24 cellular contexts compared by ENCODE assay signal in genomic region chr18:35459997-35460396, GRCh38. TPM values are rescaled to one million over a fixed set of nuclear protein-coding genes. Genes with fewer than 3 reads are reported as not detected.
A peak's percentile ranks its signal among the peaks of the same experiment; 100 is the strongest.
DNase-seq lines count a peak whose midpoint lies in the region; ATAC-seq and TF ChIP-seq lines count a peak whose summit lies in the region.
"Had no signal": no experiment of that assay in that cellular context is flagged by ENCODE, and none has a peak within 500 bp of the region (broad histone marks: within the 10 kb centered on the region; RNA-seq: fewer than 3 reads in every experiment).

No MANE protein-coding gene starts in this region.

- H3K9me3 Mint-ChIP-seq in osteocyte (ENCODE audit: unreplicated experiment) = no peaks in the 10 kb centered on the region
- H3K9me3 Mint-ChIP-seq in Caco-2 (ENCODE audit: unreplicated experiment) = no peaks in the 10 kb centered on the region
- H3K9me3 Mint-ChIP-seq: activated naive CD4-positive, alpha-beta T cell treated with anti-CD3 and anti-CD28 coated beads, Interleukin-2, amount 50 U/mL, for 72 hours; CD4-positive, alpha-beta memory T cell; central memory CD8-positive, alpha-beta T cell; stimulated activated memory B cell treated with anti-CD40 and anti-IgM and Interleukin-4, amounts not matched to agents 10 μg/mL and 1 μg/mL and 100 μg/mL, for 72 hours had no signal

- TF ChIP-seq CTCF in Panc1 (IDR thresholded peaks at IDR 0.05) (no peak), osteocyte (IDR thresholded peaks at IDR 0.05) (no peak), Caco-2 (IDR thresholded peaks at IDR 0.05; ENCODE audit: insufficient read depth in 1 of 2, low read depth in 1 of 2, low read length in 1 of 2, severe bottlenecking in 1 of 2, unreplicated experiment in 1 of 2) (no peak)

- H3K27me3 Mint-ChIP-seq in osteocyte (ENCODE audit: unreplicated experiment) (no peaks in the 10 kb centered on the region), Caco-2 (ENCODE audit: insufficient read depth, unreplicated experiment) (no peaks in the 10 kb centered on the region)
- H3K27me3 Mint-ChIP-seq: CD4-positive, alpha-beta memory T cell; central memory CD8-positive, alpha-beta T cell; stimulated activated memory B cell treated with anti-CD40 and anti-IgM and Interleukin-4, amounts not matched to agents 10 μg/mL and 1 μg/mL and 100 μg/mL, for 72 hours had no signal

- H3K4me3 Mint-ChIP-seq in osteocyte (ENCODE audit: unreplicated experiment) = no peak overlapping the region
- H3K4me3 Mint-ChIP-seq in Caco-2 (ENCODE audit: unreplicated experiment) = no peak overlapping the region
- H3K4me3 Mint-ChIP-seq: CD4-positive, alpha-beta memory T cell; central memory CD8-positive, alpha-beta T cell; stimulated activated memory B cell treated with anti-CD40 and anti-IgM and Interleukin-4, amounts not matched to agents 10 μg/mL and 1 μg/mL and 100 μg/mL, for 72 hours had no signal

- DNase-seq in Panc1 (ENCODE audit: low read depth, low spot score) = no peak
- no peak for DNase-seq in osteocyte (ENCODE audit: extremely low spot score, unreplicated experiment)
- DNase-seq in Caco-2 = no peak
- DNase-seq in Ammon's horn (ENCODE audit: low spot score) = no peak
- DNase-seq: activated CD4-positive, alpha-beta T cell treated with anti-CD3 and anti-CD28 coated beads, Interleukin-2, amount 50 U/mL, for 1 hour; aorta; CD4-positive, alpha-beta memory T cell; dorsolateral prefrontal cortex; foreskin melanocyte; hypothalamus; lower lobe of right lung; NCI-H1048; NCI-H187; NCI-H69; SHP77; T1000 had no signal

- H3K36me3 ChIP-seq in BLaER1 treated with 17β-estradiol and CSF1 and Interleukin-3, amounts not matched to agents 10 nM and 100 nM = peaks cover 0 to 43% (median 8%) of the 10 kb centered on the region in 11 experiments; a peak in 8 of 22 replicates
- H3K36me3 ChIP-seq in Panc1 (ENCODE audit: control insufficient read depth, insufficient read depth, low read length) = no peaks in the 10 kb centered on the region
- peaks cover 0 to 3% of the 10 kb centered on the region in 2 donors for H3K36me3 ChIP-seq in esophagus (ENCODE audit: control insufficient read depth in 2 of 2, insufficient read depth in 2 of 2, low read length in 1 of 2)
- no peaks in the 10 kb centered on the region for H3K36me3 ChIP-seq in Caco-2 (ENCODE audit: control insufficient read depth, insufficient read depth, low read length)
- H3K36me3 ChIP-seq: lower lobe of right lung had no signal

- no peaks in the 10 kb centered on the region for H3K27me3 ChIP-seq in BLaER1 treated with 17β-estradiol and CSF1 and Interleukin-3, amounts not matched to agents 10 nM and 100 nM
- H3K27me3 ChIP-seq in Panc1 (ENCODE audit: control insufficient read depth, insufficient read depth, low read length) (no peaks in the 10 kb centered on the region), esophagus (ENCODE audit: control insufficient read depth in 1 of 2, insufficient read depth in 2 of 2, low read length in 2 of 2) (no peaks in the 10 kb centered on the region), Caco-2 (replicated peaks; ENCODE audit: control insufficient read depth, insufficient read depth, low read length) (no peaks in the 10 kb centered on the region)
- H3K27me3 ChIP-seq: dorsolateral prefrontal cortex had no signal

- H3K9ac ChIP-seq in BLaER1 treated with 17β-estradiol and CSF1 and Interleukin-3, amounts not matched to agents 10 nM and 100 nM = no peak overlapping the region

- peak overlapping the region in 9 of 11 experiments; percentile 13 to 98 (median 51); a peak in 15 of 22 replicates for H3K4me2 ChIP-seq in BLaER1 treated with 17β-estradiol and CSF1 and Interleukin-3, amounts not matched to agents 10 nM and 100 nM
- H3K4me2 ChIP-seq: smooth muscle cell had no signal

- ATAC-seq in Panc1 = no peak
- ATAC-seq in GM18867 (IDR thresholded peaks at IDR 0.05; ENCODE audit: unreplicated experiment) = no peak
- ATAC-seq: activated naive CD4-positive, alpha-beta T cell treated with anti-CD3 and anti-CD28 coated beads, Interleukin-2, amount 50 U/mL, for 72 hours; HepG2; lower lobe of right lung had no signal

- 53 to 81% methylated on average over 2 of the region's 2 CpGs for WGBS in esophagus, 2 donors

- CTCF ChIA-PET in Panc1 (lab: Charles Lee) = no interaction called here
- CTCF ChIA-PET in Caco-2 (lab: Charles Lee) = no interaction called here

- intact Hi-C loops in Panc1 (cut with micrococcal nuclease; ENCODE audit: unreplicated experiment) = no loop called here
- intact Hi-C loops in Caco-2 (cut with micrococcal nuclease; ENCODE audit: unreplicated experiment) = loop anchor here (2.0 to 10.0 kb wide), 2 partner anchors 37 to 55 kb away; partner anchors contain the start of gene INO80C

- no peak overlapping the region for H3K4me3 ChIP-seq in BLaER1 treated with 17β-estradiol and CSF1 and Interleukin-3, amounts not matched to agents 10 nM and 100 nM
- H3K4me3 ChIP-seq in Panc1 (ENCODE audit: low read depth in 2 of 2, low read length in 2 of 2) = no peak overlapping the region
- H3K4me3 ChIP-seq in esophagus (ENCODE audit: low read depth in 1 of 2, low read length in 2 of 2) = no peak overlapping the region
- no peak overlapping the region for H3K4me3 ChIP-seq in Caco-2 (ENCODE audit: low read depth, low read length)
- H3K4me3 ChIP-seq: dorsolateral prefrontal cortex, lower lobe of right lung, smooth muscle cell had no signal

- peaks cover 48 to 72% (median 63%) of the 10 kb centered on the region in 10 experiments for H3K4me1 ChIP-seq in BLaER1 treated with 17β-estradiol and CSF1 and Interleukin-3, amounts not matched to agents 10 nM and 100 nM
- H3K4me1 ChIP-seq in Panc1 (ENCODE audit: control insufficient read depth, insufficient read depth, low read length) (peaks cover 48% of the 10 kb centered on the region), esophagus (ENCODE audit: control insufficient read depth in 2 of 2, insufficient read depth in 2 of 2, low read length in 1 of 2) (peaks cover 10 to 20% of the 10 kb centered on the region in 2 donors), Caco-2 (peaks cover 25% of the 10 kb centered on the region)

- H4K20me1 ChIP-seq in BLaER1 treated with 17β-estradiol and CSF1 and Interleukin-3, amounts not matched to agents 10 nM and 100 nM = no peaks in the 10 kb centered on the region

- H3K27ac ChIP-seq in BLaER1 treated with 17β-estradiol and CSF1 and Interleukin-3, amounts not matched to agents 10 nM and 100 nM = peak overlapping the region in 3 of 11 experiments; percentile 28 to 95 (median 50); a peak in 4 of 22 replicates
- H3K27ac ChIP-seq in Panc1 (ENCODE audit: low read length) (peak overlapping the region; percentile 95), esophagus (ENCODE audit: low read depth in 2 of 2, low read length in 1 of 2) (peak overlapping the region; percentile 18 to 76)
- H3K27ac ChIP-seq: dorsolateral prefrontal cortex, lower lobe of right lung had no signal

- peaks cover 0 to 9% (median 0%) of the 10 kb centered on the region in 11 experiments; a peak in 1 of 22 replicates for H3K9me3 ChIP-seq in BLaER1 treated with 17β-estradiol and CSF1 and Interleukin-3, amounts not matched to agents 10 nM and 100 nM (replicated peaks in 1 of 11)
- H3K9me3 ChIP-seq in Panc1 (ENCODE audit: control insufficient read depth, insufficient read depth, low read depth, low read length) = no peaks in the 10 kb centered on the region
- H3K9me3 ChIP-seq in esophagus (ENCODE audit: control insufficient read depth in 2 of 2, insufficient read depth in 1 of 2, low read depth in 1 of 2, low read length in 1 of 2) = no peaks in the 10 kb centered on the region
- no peaks in the 10 kb centered on the region for H3K9me3 ChIP-seq in Caco-2
- H3K9me3 ChIP-seq: lower lobe of right lung had no signal

- peak overlapping the region; percentile 86 for H3K27ac Mint-ChIP-seq in osteocyte (ENCODE audit: unreplicated experiment)
- H3K27ac Mint-ChIP-seq in Caco-2 (ENCODE audit: unreplicated experiment) = no peak overlapping the region
- H3K27ac Mint-ChIP-seq: activated naive CD4-positive, alpha-beta T cell treated with anti-CD3 and anti-CD28 coated beads, Interleukin-2, amount 50 U/mL, for 72 hours; CD4-positive, alpha-beta memory T cell; stimulated activated memory B cell treated with anti-CD40 and anti-IgM and Interleukin-4, amounts not matched to agents 10 μg/mL and 1 μg/mL and 100 μg/mL, for 72 hours had no signal

- BruUV-seq in Panc1 (replicated peaks; lab: Mats Ljungman, UMichigan) (no TSS peak), Caco-2 (replicated peaks; lab: Mats Ljungman, UMichigan) (no TSS peak)

- H3K36me3 Mint-ChIP-seq in osteocyte (ENCODE audit: unreplicated experiment) (peaks cover 5% of the 10 kb centered on the region), Caco-2 (ENCODE audit: insufficient read depth, unreplicated experiment) (peaks cover 5% of the 10 kb centered on the region)
- H3K36me3 Mint-ChIP-seq: activated naive CD4-positive, alpha-beta T cell treated with anti-CD3 and anti-CD28 coated beads, Interleukin-2, amount 50 U/mL, for 72 hours; CD4-positive, alpha-beta memory T cell; stimulated activated memory B cell treated with anti-CD40 and anti-IgM and Interleukin-4, amounts not matched to agents 10 μg/mL and 1 μg/mL and 100 μg/mL, for 72 hours had no signal

- in situ Hi-C loops in Panc1 (cut with HindIII; ENCODE audit: low pct_unique_long_range_greater_than_20kb, low sequenced_read_pairs) = no loop called here

- POLR2A ChIA-PET in Panc1 (lab: Charles Lee) = no interaction called here
- POLR2A ChIA-PET in Caco-2 (lab: Charles Lee) = no interaction called here

- peaks cover 69% of the 10 kb centered on the region for H3K4me1 Mint-ChIP-seq in osteocyte (ENCODE audit: unreplicated experiment)
- peaks cover 20% of the 10 kb centered on the region for H3K4me1 Mint-ChIP-seq in Caco-2 (ENCODE audit: low read depth, unreplicated experiment)
- H3K4me1 Mint-ChIP-seq: central memory CD8-positive, alpha-beta T cell had no signal

RNA-seq across cellular contexts. Expression of gene INO80C, which starts 37.8 kb away (rescaled TPM):
- total RNA-seq in Panc1 (2021; ENCODE audit: unreplicated experiment) = 25.8 TPM
- 24.1 TPM for polyA plus RNA-seq in Panc1 (2012; ENCODE audit: insufficient read length)
- polyA plus RNA-seq in esophagus = 10 to 100 TPM; 58.3 to 70.6 TPM
- 27.1 and 30.2 TPM in 2 replicates for total RNA-seq in osteocyte
- 22.7 and 26.6 TPM in 2 replicates for total RNA-seq in Caco-2 (2022)
